In genomic region chr1:12178511-12178910, GRCh38 we compare ENCODE assay signal across 1 cellular context.
TF ChIP-seq lines count a peak whose summit lies in the region.

No MANE protein-coding gene starts in this region.

TF ChIP-seq in GM12878, 131 proteins besides CTCF, POLR2A, EP300 and RAD21:
- TF ChIP-seq IRF4 (IDR thresholded peaks at IDR 0.05; ENCODE audit: low read depth, low read length) (no peak), ZNF274 (IDR thresholded peaks at IDR 0.05; ENCODE audit: insufficient read depth, insufficient read length) (no peak), ZBTB11 (CRISPR knock-in tag; IDR thresholded peaks at IDR 0.05) (no peak), HDAC6 (IDR thresholded peaks at IDR 0.05; ENCODE audit: unreplicated experiment) (no peak), EGR1 (IDR thresholded peaks at IDR 0.05; ENCODE audit: borderline replicate concordance in 1 of 2, low read depth in 2 of 2, low read length in 2 of 2) (no peak), ZNF622 (IDR thresholded peaks at IDR 0.05) (no peak), TCF3 (IDR thresholded peaks at IDR 0.05; ENCODE audit: borderline replicate concordance, insufficient read depth, low read depth, low read length) (no peak), MYB (IDR thresholded peaks at IDR 0.05; ENCODE audit: borderline replicate concordance, low read depth, low read length) (no peak), JUND (IDR thresholded peaks at IDR 0.05; ENCODE audit: low read depth, low read length) (no peak)
- TF ChIP-seq, protein P1, sequence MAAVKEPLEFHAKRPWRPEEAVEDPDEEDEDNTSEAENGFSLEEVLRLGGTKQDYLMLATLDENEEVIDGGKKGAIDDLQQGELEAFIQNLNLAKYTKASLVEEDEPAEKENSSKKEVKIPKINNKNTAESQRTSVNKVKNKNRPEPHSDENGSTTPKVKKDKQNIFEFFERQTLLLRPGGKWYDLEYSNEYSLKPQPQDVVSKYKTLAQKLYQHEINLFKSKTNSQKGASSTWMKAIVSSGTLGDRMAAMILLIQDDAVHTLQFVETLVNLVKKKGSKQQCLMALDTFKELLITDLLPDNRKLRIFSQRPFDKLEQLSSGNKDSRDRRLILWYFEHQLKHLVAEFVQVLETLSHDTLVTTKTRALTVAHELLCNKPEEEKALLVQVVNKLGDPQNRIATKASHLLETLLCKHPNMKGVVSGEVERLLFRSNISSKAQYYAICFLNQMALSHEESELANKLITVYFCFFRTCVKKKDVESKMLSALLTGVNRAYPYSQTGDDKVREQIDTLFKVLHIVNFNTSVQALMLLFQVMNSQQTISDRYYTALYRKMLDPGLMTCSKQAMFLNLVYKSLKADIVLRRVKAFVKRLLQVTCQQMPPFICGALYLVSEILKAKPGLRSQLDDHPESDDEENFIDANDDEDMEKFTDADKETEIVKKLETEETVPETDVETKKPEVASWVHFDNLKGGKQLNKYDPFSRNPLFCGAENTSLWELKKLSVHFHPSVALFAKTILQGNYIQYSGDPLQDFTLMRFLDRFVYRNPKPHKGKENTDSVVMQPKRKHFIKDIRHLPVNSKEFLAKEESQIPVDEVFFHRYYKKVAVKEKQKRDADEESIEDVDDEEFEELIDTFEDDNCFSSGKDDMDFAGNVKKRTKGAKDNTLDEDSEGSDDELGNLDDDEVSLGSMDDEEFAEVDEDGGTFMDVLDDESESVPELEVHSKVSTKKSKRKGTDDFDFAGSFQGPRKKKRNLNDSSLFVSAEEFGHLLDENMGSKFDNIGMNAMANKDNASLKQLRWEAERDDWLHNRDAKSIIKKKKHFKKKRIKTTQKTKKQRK (IDR thresholded peaks at IDR 0.05; ENCODE audit: low read depth, low read length): no peak
- TF ChIP-seq, protein P2, sequence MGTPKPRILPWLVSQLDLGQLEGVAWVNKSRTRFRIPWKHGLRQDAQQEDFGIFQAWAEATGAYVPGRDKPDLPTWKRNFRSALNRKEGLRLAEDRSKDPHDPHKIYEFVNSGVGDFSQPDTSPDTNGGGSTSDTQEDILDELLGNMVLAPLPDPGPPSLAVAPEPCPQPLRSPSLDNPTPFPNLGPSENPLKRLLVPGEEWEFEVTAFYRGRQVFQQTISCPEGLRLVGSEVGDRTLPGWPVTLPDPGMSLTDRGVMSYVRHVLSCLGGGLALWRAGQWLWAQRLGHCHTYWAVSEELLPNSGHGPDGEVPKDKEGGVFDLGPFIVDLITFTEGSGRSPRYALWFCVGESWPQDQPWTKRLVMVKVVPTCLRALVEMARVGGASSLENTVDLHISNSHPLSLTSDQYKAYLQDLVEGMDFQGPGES (IDR thresholded peaks at IDR 0.05): no peak
